In genomic region chr22:17918840-17919239, GRCh38 we compare ENCODE assay signal across 20 cellular contexts.
DNase-seq lines count a peak whose midpoint lies in the region; ATAC-seq, FAIRE-seq and TF ChIP-seq lines count a peak whose summit lies in the region.
"Had no signal": no experiment of that assay in that cellular context is flagged by ENCODE, and none has a peak within 500 bp of the region (broad histone marks: within the 10 kb centered on the region; RNA-seq: fewer than 3 reads in every experiment).

No MANE protein-coding gene starts in this region.

- peaks cover 20% of the 10 kb centered on the region for H3K79me1 ChIP-seq in mesendoderm (ENCODE audit: low read length)

- H3K27me3 ChIP-seq in GM23248 (replicated peaks; ENCODE audit: insufficient read depth) (no peaks in the 10 kb centered on the region), mesendoderm (ENCODE audit: insufficient read depth, low read length, poor library complexity) (no peaks in the 10 kb centered on the region)
- H3K27me3 ChIP-seq: vagina had no signal

- no peak overlapping the region for H3K4me2 ChIP-seq in GM23248 (ENCODE audit: unreplicated experiment)
- H3K4me2 ChIP-seq in mesendoderm (ENCODE audit: low read length), result no peak overlapping the region

- ATAC-seq in HG03432 (IDR thresholded peaks at IDR 0.05; ENCODE audit: unreplicated experiment) (no peak), GM21360 (IDR thresholded peaks at IDR 0.05; ENCODE audit: unreplicated experiment) (no peak)
- ATAC-seq: activated T-cell treated with anti-CD3 and anti-CD28 coated beads, Interleukin-2, amount 50 U/mL, for 4 hours; natural killer cell treated with Interleukin-12 subunit alpha and Interleukin-12 subunit beta and Interleukin-15 and Interleukin-18, amount 100 ng/mL, for 72 hours had no signal

- TF ChIP-seq CTCF in AG04449 (IDR thresholded peaks at IDR 0.05; ENCODE audit: insufficient read depth, low read length, missing control alignments) (no peak), VCaP (conservative IDR thresholded peaks at IDR 0.05) (no peak), D721Med (IDR thresholded peaks at IDR 0.05; ENCODE audit: insufficient read depth, missing control alignments) (no peak)

- H3K79me2 ChIP-seq in GM23248 (ENCODE audit: insufficient read depth), result peaks cover 100% of the 10 kb centered on the region
- peaks cover 8% of the 10 kb centered on the region for H3K79me2 ChIP-seq in mesendoderm (ENCODE audit: control insufficient read depth, insufficient read depth, low read length)

- H3K4ac ChIP-seq in mesendoderm (ENCODE audit: low read depth, low read length), result no peak overlapping the region

- peaks cover 16 to 24% of the 10 kb centered on the region in 2 donors for H3K4me1 Mint-ChIP-seq in immature natural killer cell

- no peak overlapping the region for H3K27ac Mint-ChIP-seq in immature natural killer cell
- H3K27ac Mint-ChIP-seq: activated naive CD8-positive, alpha-beta T cell treated with anti-CD3 and anti-CD28 coated beads, Interleukin-2, amount 10 ng/mL, durations not matched to agents 7 days and 5 days; natural killer cell treated with Interleukin-12 subunit alpha and Interleukin-12 subunit beta and Interleukin-15 and Interleukin-18, amount 100 ng/mL, for 72 hours had no signal

- peak; percentile 42 for DNase-seq in AG04449 (ENCODE audit: low read depth, low spot score)
- DNase-seq in GM23248, result peak; percentile 48
- no peak for DNase-seq in mesendoderm
- no peak for DNase-seq in immature natural killer cell
- DNase-seq in D721Med (ENCODE audit: insufficient read length, low spot score), result no peak
- DNase-seq: activated CD4-positive, alpha-beta T cell treated with anti-CD3 and anti-CD28 coated beads, Interleukin-2, amount 50 U/mL, for 4 hours; activated naive CD8-positive, alpha-beta T cell treated with anti-CD3 and anti-CD28 coated beads, Interleukin-2, amount 10 ng/mL, durations not matched to agents 7 days and 5 days; activated T-cell treated with anti-CD3 and anti-CD28 coated beads, Interleukin-2, amount 50 U/mL, for 4 hours; DND-41; hippocampal formation; NCI-H2081 treated with DMSO at 0.1 percent for 48 hours; retina; stimulated activated CD4-positive, alpha-beta T cell treated with anti-CD3 and anti-CD28 coated beads, Interleukin-4, amount 100 ng/mL, for 4 hours had no signal

- CTCF ChIA-PET in AG04449 (lab: Yijun Ruan, JAX), result interaction anchor here (1.3 to 2.2 kb wide), 2 partner anchors 61 to 157 kb away, joined by 3 to 8 read pairs; no protein-coding TSS in a partner anchor

- no peak overlapping the region for H4K8ac ChIP-seq in mesendoderm (ENCODE audit: low read depth, low read length)

- H3K9ac ChIP-seq in GM23248 (no peak overlapping the region), mesendoderm (ENCODE audit: low read length) (no peak overlapping the region)

- H3K4me1 ChIP-seq in GM23248 (ENCODE audit: insufficient read depth), result peaks cover 39% of the 10 kb centered on the region
- H3K4me1 ChIP-seq in mesendoderm (ENCODE audit: control insufficient read depth, low read depth, low read length), result peaks cover 19% of the 10 kb centered on the region

- H3K36me3 Mint-ChIP-seq in immature natural killer cell, result no peaks in the 10 kb centered on the region
- H3K36me3 Mint-ChIP-seq: activated naive CD8-positive, alpha-beta T cell treated with anti-CD3 and anti-CD28 coated beads, Interleukin-2, amount 10 ng/mL, durations not matched to agents 7 days and 5 days; natural killer cell treated with Interleukin-12 subunit alpha and Interleukin-12 subunit beta and Interleukin-15 and Interleukin-18, amount 100 ng/mL, for 72 hours had no signal

- FAIRE-seq in D721Med (lab: Jason Lieb, UNC), result no peak
- FAIRE-seq: colon, GM12891 had no signal

- H2BK5ac ChIP-seq in mesendoderm (ENCODE audit: low read length), result no peak overlapping the region

- no peaks in the 10 kb centered on the region for H3K36me3 ChIP-seq in GM23248 (ENCODE audit: low read depth)
- H3K36me3 ChIP-seq in mesendoderm (ENCODE audit: control insufficient read depth, insufficient read depth, low read length), result no peaks in the 10 kb centered on the region
- H3K36me3 ChIP-seq: vagina had no signal

- WGBS in GM23248 (ENCODE audit: low coverage in 1 of 2, low lambda C conversion rate in 2 of 2, missing lambda C conversion rate in 2 of 2), 2 experiments, result 73 to 74% methylated on average over 5 of the region's 5 CpGs
- WGBS in mesendoderm (ENCODE audit: extremely low coverage, insufficient coverage, low lambda C conversion rate), result no CpG with 5 or more reads among the region's 5 CpGs

- H2BK15ac ChIP-seq in mesendoderm (replicated peaks; ENCODE audit: low read depth), result no peak overlapping the region

- no peak overlapping the region for H2AK5ac ChIP-seq in mesendoderm (ENCODE audit: low read length)

- POLR2A ChIA-PET in AG04449 (lab: Yijun Ruan, JAX), result interaction anchor here (1.1 kb wide), 1 partner anchor 51 kb away, joined by 5 read pairs; no protein-coding TSS in a partner anchor

- no peak overlapping the region for H2BK120ac ChIP-seq in mesendoderm (ENCODE audit: low read depth, low read length)

- H3K27ac ChIP-seq in GM23248 (no peak overlapping the region), VCaP (peak overlapping the region; percentile 71), mesendoderm (ENCODE audit: low read depth, low read length) (no peak overlapping the region)
- H3K27ac ChIP-seq: vagina had no signal

- no peak overlapping the region for H2AFZ ChIP-seq in GM23248

- in situ Hi-C loops in GM23248 (cut with MboI), result no loop called here

- no peaks in the 10 kb centered on the region for H3K9me3 Mint-ChIP-seq in immature natural killer cell
- H3K9me3 Mint-ChIP-seq: activated naive CD8-positive, alpha-beta T cell treated with anti-CD3 and anti-CD28 coated beads, Interleukin-2, amount 10 ng/mL, durations not matched to agents 7 days and 5 days; activated T-cell treated with anti-CD3 and anti-CD28 coated beads, Interleukin-2, amount 50 U/mL, for 4 hours; natural killer cell treated with Interleukin-12 subunit alpha and Interleukin-12 subunit beta and Interleukin-15 and Interleukin-18, amount 100 ng/mL, for 72 hours had no signal

- H3K27me3 Mint-ChIP-seq in immature natural killer cell (ENCODE audit: low read depth in 3 of 3), result peaks cover 0 to 2% (median 0%) of the 10 kb centered on the region in 3 donors
- H3K27me3 Mint-ChIP-seq: activated naive CD8-positive, alpha-beta T cell treated with anti-CD3 and anti-CD28 coated beads, Interleukin-2, amount 10 ng/mL, durations not matched to agents 7 days and 5 days; natural killer cell treated with Interleukin-12 subunit alpha and Interleukin-12 subunit beta and Interleukin-15 and Interleukin-18, amount 100 ng/mL, for 72 hours had no signal

- H3K56ac ChIP-seq in mesendoderm (ENCODE audit: low read length), result peak overlapping the region; percentile 8

- H3K18ac ChIP-seq in mesendoderm (ENCODE audit: low read length), result no peak overlapping the region

- no peaks in the 10 kb centered on the region for H3K9me3 ChIP-seq in GM23248 (ENCODE audit: low read depth)
- H3K9me3 ChIP-seq: vagina had no signal

- no peak overlapping the region for H3K23ac ChIP-seq in mesendoderm (ENCODE audit: low read length)

- H4K20me1 ChIP-seq in GM23248 (ENCODE audit: insufficient read depth), result peaks cover 15% of the 10 kb centered on the region; the same call in 1 of the 2 replicates

- peaks cover 22% of the 10 kb centered on the region; the same call in 1 of the 2 replicates for H3F3A ChIP-seq in GM23248 (ENCODE audit: insufficient read depth)

- H3K4me3 ChIP-seq in AG04449 (ENCODE audit: low read depth, low read length) (no peak overlapping the region), GM23248 (no peak overlapping the region), mesendoderm (ENCODE audit: low read length) (no peak overlapping the region)
- H3K4me3 ChIP-seq: vagina had no signal

- no peak overlapping the region for H3K4me3 Mint-ChIP-seq in immature natural killer cell
- H3K4me3 Mint-ChIP-seq: activated naive CD8-positive, alpha-beta T cell treated with anti-CD3 and anti-CD28 coated beads, Interleukin-2, amount 10 ng/mL, durations not matched to agents 7 days and 5 days; activated T-cell treated with anti-CD3 and anti-CD28 coated beads, Interleukin-2, amount 50 U/mL, for 4 hours; natural killer cell treated with Interleukin-12 subunit alpha and Interleukin-12 subunit beta and Interleukin-15 and Interleukin-18, amount 100 ng/mL, for 72 hours had no signal

- H4K5ac ChIP-seq in mesendoderm (ENCODE audit: low read length), result no peak overlapping the region

- no peaks in the 10 kb centered on the region for H3K9me2 ChIP-seq in GM23248 (ENCODE audit: insufficient read depth)

Comparison
In these comparisons a context has a peak if more than half of its experiments do, and no peak if none do; other contexts are left out.
1. DNase-seq: peak in AG04449 (single experiment) and GM23248 (single experiment); none in mesendoderm (single experiment), immature natural killer cell (0 of 3) and D721Med (single experiment).